1 cellular context compared by ENCODE assay signal in genomic region chr15:75662823-75663519, GRCh38.
TF ChIP-seq lines count a peak whose summit lies in the region.

No MANE protein-coding gene starts in this region.

TF ChIP-seq in K562, 482 proteins besides CTCF, POLR2A, EP300 and RAD21:
- TF ChIP-seq TFE3 (CRISPR knock-in tag; IDR thresholded peaks at IDR 0.05) (no peak), POLR2G (IDR thresholded peaks at IDR 0.05; ENCODE audit: low read depth, low read length) (0 out of 2 replicates have a peak, but pooled peaks have one; percentile 12)
